ENCODE assay signal across 8 cellular contexts in the genomic region with DNA sequence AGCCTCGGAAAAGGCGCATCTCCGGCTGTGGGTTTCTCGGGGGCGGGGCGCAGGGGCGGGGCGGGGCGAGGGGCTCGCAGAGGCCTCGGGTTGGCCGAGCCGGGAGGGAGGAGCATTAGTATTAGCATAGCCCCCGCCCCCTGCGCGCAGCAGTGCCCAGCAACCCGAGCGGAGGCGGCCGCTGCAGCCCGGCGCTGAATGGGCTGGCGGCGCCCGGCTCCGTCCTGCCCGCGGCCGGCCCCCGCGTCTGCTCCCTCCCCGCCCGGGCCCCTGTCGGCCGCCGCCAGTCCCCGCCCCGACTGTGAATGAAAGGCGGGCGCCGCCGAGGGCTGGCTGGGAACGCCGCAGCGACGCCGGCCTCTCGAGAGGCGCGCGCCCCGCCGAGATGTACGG.
DNase-seq lines count a peak whose midpoint lies in the region; ATAC-seq and TF ChIP-seq lines count a peak whose summit lies in the region.

A gene with protein sequence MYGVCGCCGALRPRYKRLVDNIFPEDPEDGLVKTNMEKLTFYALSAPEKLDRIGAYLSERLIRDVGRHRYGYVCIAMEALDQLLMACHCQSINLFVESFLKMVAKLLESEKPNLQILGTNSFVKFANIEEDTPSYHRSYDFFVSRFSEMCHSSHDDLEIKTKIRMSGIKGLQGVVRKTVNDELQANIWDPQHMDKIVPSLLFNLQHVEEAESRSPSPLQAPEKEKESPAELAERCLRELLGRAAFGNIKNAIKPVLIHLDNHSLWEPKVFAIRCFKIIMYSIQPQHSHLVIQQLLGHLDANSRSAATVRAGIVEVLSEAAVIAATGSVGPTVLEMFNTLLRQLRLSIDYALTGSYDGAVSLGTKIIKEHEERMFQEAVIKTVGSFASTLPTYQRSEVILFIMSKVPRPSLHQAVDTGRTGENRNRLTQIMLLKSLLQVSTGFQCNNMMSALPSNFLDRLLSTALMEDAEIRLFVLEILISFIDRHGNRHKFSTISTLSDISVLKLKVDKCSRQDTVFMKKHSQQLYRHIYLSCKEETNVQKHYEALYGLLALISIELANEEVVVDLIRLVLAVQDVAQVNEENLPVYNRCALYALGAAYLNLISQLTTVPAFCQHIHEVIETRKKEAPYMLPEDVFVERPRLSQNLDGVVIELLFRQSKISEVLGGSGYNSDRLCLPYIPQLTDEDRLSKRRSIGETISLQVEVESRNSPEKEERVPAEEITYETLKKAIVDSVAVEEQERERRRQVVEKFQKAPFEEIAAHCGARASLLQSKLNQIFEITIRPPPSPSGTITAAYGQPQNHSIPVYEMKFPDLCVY (plus strand): TSS at position 149 of the 393 bp plus-strand sequence. CDS start 237 bp downstream, at position 386.

- H3K4me3 Mint-ChIP-seq in central memory CD8-positive, alpha-beta T cell = peak within 1 kb of the TSS; percentile 86

- DNase-seq in AG08396 (ENCODE audit: low spot score) (peak; percentile 99), NCI-H345 (lab: John Stamatoyannopoulos, UW) (peak; percentile 97), islet precursor cell (peak; percentile 98)
- DNase-seq in central memory CD8-positive, alpha-beta T cell (ENCODE audit: low spot score in 2 of 2) = peak; percentile 73 to 81
- DNase-seq in stimulated activated CD4-positive, alpha-beta T cell treated with anti-CD3 and anti-CD28 coated beads, Interleukin-12 subunit alpha, Interleukin-12 subunit beta, amount 100 ng/mL, for 24 hours (ENCODE audit: low read depth in 2 of 2) = peak; percentile 72 to 87

- peaks cover 29% of the 10 kb centered on the region for H3K4me1 Mint-ChIP-seq in central memory CD8-positive, alpha-beta T cell

- peak; percentile 97 for ATAC-seq in HG03175 (IDR thresholded peaks at IDR 0.05; ENCODE audit: unreplicated experiment)
- peak; percentile 96 to 97 for ATAC-seq in activated CD4-positive, CD25-positive, alpha-beta regulatory T cell treated with anti-CD3 and anti-CD28 coated beads, Interleukin-2, amount 50 U/mL, for 24 hours
- ATAC-seq in central memory CD8-positive, alpha-beta T cell (replicated peaks; ENCODE audit: extremely low read depth, poor library complexity, severe bottlenecking) = peak; percentile 95

- in situ Hi-C loops in GM18951 (cut with MboI; ENCODE audit: low sequenced_read_pairs, unreplicated experiment) = no loop called here

- peaks cover 44% of the 10 kb centered on the region for H3K27me3 Mint-ChIP-seq in central memory CD8-positive, alpha-beta T cell

- H3K27ac Mint-ChIP-seq in central memory CD8-positive, alpha-beta T cell (ENCODE audit: low read depth) = no peak within 1 kb of the TSS

- peaks cover 3% of the 10 kb centered on the region for H3K36me3 Mint-ChIP-seq in central memory CD8-positive, alpha-beta T cell (ENCODE audit: insufficient read depth)

- no peaks in the 10 kb centered on the region for H3K9me3 Mint-ChIP-seq in central memory CD8-positive, alpha-beta T cell

- peak; percentile 39 for TF ChIP-seq POLR2A in GM18951 (IDR thresholded peaks at IDR 0.05; ENCODE audit: extremely low read depth, insufficient read depth, insufficient read length)

Comparison
In these comparisons a context has a peak if more than half of its experiments do, and no peak if none do; other contexts are left out.
1. Peak in every context shown above with its lines: DNase-seq and ATAC-seq.